In the genomic region with DNA sequence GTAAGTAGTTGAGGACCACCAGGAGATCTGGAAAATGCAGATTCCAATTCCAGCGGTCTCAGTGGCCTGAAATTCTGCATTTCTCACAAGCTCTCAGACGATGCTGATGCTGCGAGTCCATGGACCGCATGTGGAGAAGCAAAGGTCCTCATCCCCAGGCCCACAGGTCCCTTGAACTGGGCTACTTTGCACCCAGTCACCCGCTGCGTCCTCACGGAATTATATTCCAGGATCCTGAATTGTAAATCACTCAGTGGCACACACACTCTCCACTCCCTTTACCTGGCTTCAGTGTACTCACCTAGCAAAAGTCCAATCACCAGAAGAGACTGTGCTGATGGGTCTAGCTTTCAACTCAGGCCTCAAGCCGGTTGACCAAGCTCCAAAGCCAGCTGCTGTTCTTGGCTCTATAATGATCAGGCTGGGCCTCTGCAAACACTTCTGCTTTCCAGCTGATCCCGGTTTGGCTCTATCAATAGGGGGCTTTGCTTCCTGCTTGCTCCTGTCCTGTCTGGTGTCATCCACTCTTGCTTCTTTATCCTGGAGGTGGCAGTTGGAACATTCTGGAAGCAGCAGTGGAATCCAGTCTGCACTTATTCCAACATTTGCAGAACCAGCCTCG, we compare ENCODE assay signal across 8 cellular contexts. TPM values are rescaled to one million over a fixed set of nuclear protein-coding genes. Genes with fewer than 3 reads are reported as not detected.
DNase-seq lines count a peak whose midpoint lies in the region; ATAC-seq, FAIRE-seq and TF ChIP-seq lines count a peak whose summit lies in the region.

No MANE protein-coding gene starts in this region.

- no peak for ATAC-seq in stimulated activated naive CD8-positive, alpha-beta T cell treated with anti-CD3 and anti-CD28 coated beads, Interleukin-15, amount 100 ng/mL, for 72 hours

- WGBS in small intestine, 3 donors = 70 to 84% (median 82%) methylated on average over 10 of the region's 10 CpGs

- FAIRE-seq in small intestine (lab: Jason Lieb, UNC) = no peak

- H3K4me3 ChIP-seq in WERI-Rb-1 (ENCODE audit: low read depth, low read length) (peak overlapping the region; percentile 95), right atrium auricular region (peak overlapping the region; percentile 96 to 98), small intestine (ENCODE audit: low read depth in 1 of 2, low read length in 2 of 2) (peak overlapping the region in 1 of 2 donors; percentile 91)

- H3K4me1 Mint-ChIP-seq in stimulated activated naive CD8-positive, alpha-beta T cell treated with anti-CD3 and anti-CD28 coated beads, Interleukin-15, amount 100 ng/mL, for 72 hours = peaks cover 60% of the 10 kb centered on the region

- peak overlapping the region; percentile 96 for H3K27ac ChIP-seq in WERI-Rb-1
- H3K27ac ChIP-seq in right atrium auricular region = peak overlapping the region; percentile 84 to 86
- peak overlapping the region in 1 of 2 donors; percentile 81 for H3K27ac ChIP-seq in small intestine (ENCODE audit: low read depth in 1 of 2, low read length in 1 of 2)

- TF ChIP-seq CTCF in WERI-Rb-1 (IDR thresholded peaks at IDR 0.05; ENCODE audit: low read depth, low read length) (no peak), right atrium auricular region (IDR thresholded peaks at IDR 0.05) (no peak)

- peak overlapping the region; percentile 92 to 94 for H3K4me3 Mint-ChIP-seq in stimulated activated naive CD8-positive, alpha-beta T cell treated with anti-CD3 and anti-CD28 coated beads, Interleukin-15, amount 100 ng/mL, for 72 hours

- peak; percentile 51 for DNase-seq in DMS53 (lab: John Stamatoyannopoulos, UW)
- DNase-seq in DMS53 treated with DMSO at 0.1 percent for 48 hours (lab: John Stamatoyannopoulos, UW; ENCODE audit: unreplicated experiment) = no peak
- no peak for DNase-seq in WERI-Rb-1
- DNase-seq in right atrium auricular region (ENCODE audit: low spot score) = no peak
- DNase-seq in stimulated activated naive CD8-positive, alpha-beta T cell treated with anti-CD3 and anti-CD28 coated beads, Interleukin-15, amount 100 ng/mL, for 72 hours = no peak
- no peak for DNase-seq in small intestine
- no peak for DNase-seq in occipital lobe (lab: John Stamatoyannopoulos, UW)
- no peak for DNase-seq in NCI-H524 treated with DMSO at 0.1 percent for 48 hours (lab: John Stamatoyannopoulos, UW)

- H3K27me3 Mint-ChIP-seq in stimulated activated naive CD8-positive, alpha-beta T cell treated with anti-CD3 and anti-CD28 coated beads, Interleukin-15, amount 100 ng/mL, for 72 hours = no peaks in the 10 kb centered on the region

- peak overlapping the region; percentile 98 for H3K27ac Mint-ChIP-seq in stimulated activated naive CD8-positive, alpha-beta T cell treated with anti-CD3 and anti-CD28 coated beads, Interleukin-15, amount 100 ng/mL, for 72 hours

- H3K9me3 Mint-ChIP-seq in stimulated activated naive CD8-positive, alpha-beta T cell treated with anti-CD3 and anti-CD28 coated beads, Interleukin-15, amount 100 ng/mL, for 72 hours = peaks cover 0 to 4% of the 10 kb centered on the region in 2 donors

- H3K36me3 ChIP-seq in WERI-Rb-1 (peaks cover 33% of the 10 kb centered on the region), right atrium auricular region (peaks cover 16% of the 10 kb centered on the region), small intestine (ENCODE audit: control insufficient read depth in 2 of 2, insufficient read depth in 2 of 2, low read length in 2 of 2) (peaks cover 0 to 5% of the 10 kb centered on the region in 2 donors)

- H3K9me3 ChIP-seq in WERI-Rb-1 (ENCODE audit: severe bottlenecking) = no peaks in the 10 kb centered on the region
- H3K9me3 ChIP-seq in right atrium auricular region = no peaks in the 10 kb centered on the region
- no peaks in the 10 kb centered on the region for H3K9me3 ChIP-seq in small intestine (ENCODE audit: control insufficient read depth, low read depth)

- H3K27me3 ChIP-seq in WERI-Rb-1 (ENCODE audit: insufficient read depth, low read depth, severe bottlenecking) (no peaks in the 10 kb centered on the region), right atrium auricular region (no peaks in the 10 kb centered on the region), small intestine (ENCODE audit: control insufficient read depth in 2 of 2, insufficient read depth in 2 of 2, low read length in 2 of 2) (no peaks in the 10 kb centered on the region)

- H3K4me1 ChIP-seq in right atrium auricular region (peaks cover 0 to 32% of the 10 kb centered on the region in 2 donors), small intestine (ENCODE audit: control insufficient read depth in 2 of 2, insufficient read depth in 1 of 2, low read depth in 1 of 2, low read length in 1 of 2) (peaks cover 2 to 12% of the 10 kb centered on the region in 2 donors)

RNA-seq across cellular contexts. Expression of gene RPL22, which starts 0.9 kb away (rescaled TPM):
- total RNA-seq in right atrium auricular region = 100 to 1,000 TPM in 1 of 2 donors, 10 to 100 TPM in 1; 75.4 to 115 TPM
- polyA plus RNA-seq in small intestine = 100 to 1,000 TPM; 207 to 434 (median 284) TPM
- 371 TPM for total RNA-seq in occipital lobe

RNA-seq across cellular contexts. Expression of gene RNF207, which starts 5.6 kb away (rescaled TPM):
- total RNA-seq in right atrium auricular region = 10 to 100 TPM; 28.9 to 53.0 TPM
- 10 to 100 TPM in 1 of 3 donors, 1 to 10 TPM in 2; 5.1 to 29.5 (median 5.7) TPM for polyA plus RNA-seq in small intestine
- total RNA-seq in occipital lobe = 8.7 TPM

RNA-seq across cellular contexts. Expression of gene CHD5, which starts 20.2 kb away (rescaled TPM):
- total RNA-seq in right atrium auricular region (1 to 10 TPM in 1 of 2 donors, under 1 TPM in 1; 0.07 to 2.0 TPM), occipital lobe (40.9 TPM)
- 1 to 10 TPM in 1 of 3 donors, under 1 TPM in 1, not detected in 1; 0.67 to 1.8 TPM for polyA plus RNA-seq in small intestine

RNA-seq across cellular contexts. Expression of gene ICMT, which starts 35.5 kb away (rescaled TPM):
- total RNA-seq in right atrium auricular region = 10 to 100 TPM; 71.4 to 74.4 TPM
- polyA plus RNA-seq in small intestine = 10 to 100 TPM; 16.5 to 37.0 (median 25.7) TPM
- 21.7 TPM for total RNA-seq in occipital lobe

RNA-seq across cellular contexts. Expression of gene HES3, which starts 43.7 kb away (rescaled TPM):
- total RNA-seq in right atrium auricular region (not detected), occipital lobe (not detected)
- polyA plus RNA-seq in small intestine = not detected

Comparison
In these comparisons a context has a peak if more than half of its experiments do, and no peak if none do; other contexts are left out.
1. RNA of gene CHD5, which starts 20.2 kb away (total RNA-seq): 40.9 TPM in occipital lobe (single experiment); 0.07 to 2.0 TPM in right atrium auricular region; every median in the first group is over 10 times any median in the second.